Comparison of ENCODE assay signal across 24 cellular contexts in the genomic region with DNA sequence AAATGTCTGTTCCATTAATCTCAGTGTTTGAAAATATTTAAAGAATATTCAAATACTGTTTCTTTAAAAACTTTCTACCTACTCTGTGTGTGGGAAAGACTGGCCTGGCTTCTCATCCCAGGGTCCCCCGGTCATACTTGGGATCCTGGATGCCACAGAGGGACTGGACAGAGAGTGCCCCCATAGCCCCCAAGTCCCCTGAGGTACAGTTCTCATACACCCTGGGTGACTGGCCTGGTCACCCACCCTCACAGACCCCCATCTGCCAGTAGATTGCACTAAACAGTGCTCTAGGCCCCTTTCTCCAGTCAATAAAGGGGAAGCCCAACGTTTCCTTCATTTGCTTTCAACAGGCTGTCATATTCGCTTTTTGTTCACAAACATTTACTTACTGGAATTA. TPM values are rescaled to one million over a fixed set of nuclear protein-coding genes. Genes with fewer than 3 reads are reported as not detected.
DNase-seq lines count a peak whose midpoint lies in the region; ATAC-seq and TF ChIP-seq lines count a peak whose summit lies in the region.
"Had no signal": no experiment of that assay in that cellular context is flagged by ENCODE, and none has a peak within 500 bp of the region (broad histone marks: within the 10 kb centered on the region; RNA-seq: fewer than 3 reads in every experiment).

No MANE protein-coding gene starts in this region.

- BruUV-seq in A673 (replicated peaks; lab: Mats Ljungman, UMichigan), result no TSS peak

- no peaks in the 10 kb centered on the region for H3F3A ChIP-seq in GM23248 (ENCODE audit: insufficient read depth)

- no peak overlapping the region for H3K4me2 ChIP-seq in GM23248 (ENCODE audit: unreplicated experiment)

- H3K27ac ChIP-seq in CD4-positive, CD25-positive, alpha-beta regulatory T cell (ENCODE audit: insufficient read depth, low read length, poor library complexity, severe bottlenecking), result no peak overlapping the region
- H3K27ac ChIP-seq in A673 (ENCODE audit: low read depth, low read length, poor library complexity, severe bottlenecking) (no peak overlapping the region), GM23248 (no peak overlapping the region)
- H3K27ac ChIP-seq: C4-2B, foreskin keratinocyte, ovary, right lobe of liver, testis had no signal

- peak overlapping the region; percentile 68 for H3K27ac Mint-ChIP-seq in activated CD8-positive, alpha-beta memory T cell treated with anti-CD3 and anti-CD28 coated beads, Interleukin-2, amount 10 ng/mL, durations not matched to agents 7 days and 5 days
- H3K27ac Mint-ChIP-seq in CD4-positive, CD25-positive, alpha-beta regulatory T cell, result peak overlapping the region in 2 of 3 donors; percentile 36 to 49
- peak overlapping the region; percentile 92 for H3K27ac Mint-ChIP-seq in activated T-helper 17 cell treated with anti-CD3 and anti-CD28 coated beads, Interleukin-2, amount 50 U/mL, for 72 hours
- peak overlapping the region; percentile 93 to 99 for H3K27ac Mint-ChIP-seq in natural killer cell treated with Interleukin-12 subunit alpha and Interleukin-12 subunit beta and Interleukin-15 and Interleukin-18, amount 100 ng/mL, for 72 hours

- H4K20me1 ChIP-seq in GM23248 (ENCODE audit: insufficient read depth), result no peaks in the 10 kb centered on the region

- intact Hi-C loops in A673 (cut with micrococcal nuclease; ENCODE audit: unreplicated experiment), result no loop called here

- in situ Hi-C loops in GM23248 (cut with MboI), result no loop called here

- H3K9me2 ChIP-seq in GM23248 (ENCODE audit: insufficient read depth), result no peaks in the 10 kb centered on the region

- H3K4me3 Mint-ChIP-seq in activated CD8-positive, alpha-beta memory T cell treated with anti-CD3 and anti-CD28 coated beads, Interleukin-2, amount 10 ng/mL, durations not matched to agents 7 days and 5 days, result peak overlapping the region; percentile 51
- H3K4me3 Mint-ChIP-seq in CD4-positive, CD25-positive, alpha-beta regulatory T cell, result peak overlapping the region in 3 of 4 donors; percentile 54 to 80 (median 70)
- peak overlapping the region; percentile 82 for H3K4me3 Mint-ChIP-seq in activated T-helper 17 cell treated with anti-CD3 and anti-CD28 coated beads, Interleukin-2, amount 50 U/mL, for 72 hours
- H3K4me3 Mint-ChIP-seq in natural killer cell treated with Interleukin-12 subunit alpha and Interleukin-12 subunit beta and Interleukin-15 and Interleukin-18, amount 100 ng/mL, for 72 hours, result peak overlapping the region; percentile 91

- peaks cover 12% of the 10 kb centered on the region for H3K36me3 Mint-ChIP-seq in activated CD8-positive, alpha-beta memory T cell treated with anti-CD3 and anti-CD28 coated beads, Interleukin-2, amount 10 ng/mL, durations not matched to agents 7 days and 5 days
- H3K36me3 Mint-ChIP-seq in CD4-positive, CD25-positive, alpha-beta regulatory T cell, result no peaks in the 10 kb centered on the region
- peaks cover 83% of the 10 kb centered on the region for H3K36me3 Mint-ChIP-seq in activated T-helper 17 cell treated with anti-CD3 and anti-CD28 coated beads, Interleukin-2, amount 50 U/mL, for 72 hours (ENCODE audit: low read depth)
- H3K36me3 Mint-ChIP-seq in natural killer cell treated with Interleukin-12 subunit alpha and Interleukin-12 subunit beta and Interleukin-15 and Interleukin-18, amount 100 ng/mL, for 72 hours, result peaks cover 15% of the 10 kb centered on the region

- H3K36me3 ChIP-seq in CD4-positive, CD25-positive, alpha-beta regulatory T cell (ENCODE audit: control insufficient read depth, insufficient read depth, low read length), result no peaks in the 10 kb centered on the region
- H3K36me3 ChIP-seq in A673 (ENCODE audit: insufficient read depth, low read length, poor library complexity, severe bottlenecking) (no peaks in the 10 kb centered on the region), GM23248 (ENCODE audit: low read depth) (no peaks in the 10 kb centered on the region)
- H3K36me3 ChIP-seq: ovary, right lobe of liver had no signal

- no peak overlapping the region for H2AFZ ChIP-seq in GM23248

- no peaks in the 10 kb centered on the region for H3K9me3 ChIP-seq in CD4-positive, CD25-positive, alpha-beta regulatory T cell (ENCODE audit: control insufficient read depth in 2 of 2, low read length in 2 of 2)
- H3K9me3 ChIP-seq in A673 (ENCODE audit: low read depth, low read length, poor library complexity, severe bottlenecking) (no peaks in the 10 kb centered on the region), GM23248 (ENCODE audit: low read depth) (no peaks in the 10 kb centered on the region)
- H3K9me3 ChIP-seq: ovary, right lobe of liver, testis had no signal

- no peaks in the 10 kb centered on the region for H3K79me2 ChIP-seq in GM23248 (ENCODE audit: insufficient read depth)

- POLR2A ChIA-PET in A673 (lab: Charles Lee; ENCODE audit: low non-redundant PET), result no interaction called here

- no peak overlapping the region for H3K9ac ChIP-seq in GM23248

- peak overlapping the region; percentile 43 for H3K4me3 ChIP-seq in CD4-positive, CD25-positive, alpha-beta regulatory T cell (ENCODE audit: low read depth, low read length)
- H3K4me3 ChIP-seq in A673 (ENCODE audit: low read depth, low read length, poor library complexity, severe bottlenecking) (no peak overlapping the region), GM23248 (no peak overlapping the region)
- H3K4me3 ChIP-seq: ovary, right lobe of liver, testis had no signal

- no peak for ATAC-seq in activated CD8-positive, alpha-beta memory T cell treated with anti-CD3 and anti-CD28 coated beads, Interleukin-2, amount 10 ng/mL, durations not matched to agents 7 days and 5 days
- no peak for ATAC-seq in CD4-positive, CD25-positive, alpha-beta regulatory T cell (ENCODE audit: low read depth in 2 of 2)
- ATAC-seq in activated T-helper 17 cell treated with anti-CD3 and anti-CD28 coated beads, Interleukin-2, amount 50 U/mL, for 72 hours (replicated peaks), result no peak
- no peak for ATAC-seq in natural killer cell treated with Interleukin-12 subunit alpha and Interleukin-12 subunit beta and Interleukin-15 and Interleukin-18, amount 100 ng/mL, for 72 hours
- ATAC-seq: foreskin keratinocyte, right lobe of liver had no signal

- peaks cover 37% of the 10 kb centered on the region for H3K4me1 ChIP-seq in CD4-positive, CD25-positive, alpha-beta regulatory T cell (ENCODE audit: control insufficient read depth, insufficient read depth, low read length, poor library complexity, severe bottlenecking)
- H3K4me1 ChIP-seq in A673 (ENCODE audit: insufficient read depth, low read length, poor library complexity, severe bottlenecking), result no peaks in the 10 kb centered on the region
- H3K4me1 ChIP-seq in GM23248 (ENCODE audit: insufficient read depth), result no peaks in the 10 kb centered on the region
- H3K4me1 ChIP-seq: foreskin keratinocyte, testis had no signal

- H3K27me3 Mint-ChIP-seq in activated CD8-positive, alpha-beta memory T cell treated with anti-CD3 and anti-CD28 coated beads, Interleukin-2, amount 10 ng/mL, durations not matched to agents 7 days and 5 days, result no peaks in the 10 kb centered on the region
- no peaks in the 10 kb centered on the region for H3K27me3 Mint-ChIP-seq in CD4-positive, CD25-positive, alpha-beta regulatory T cell
- H3K27me3 Mint-ChIP-seq in activated T-helper 17 cell treated with anti-CD3 and anti-CD28 coated beads, Interleukin-2, amount 50 U/mL, for 72 hours, result no peaks in the 10 kb centered on the region
- no peaks in the 10 kb centered on the region for H3K27me3 Mint-ChIP-seq in natural killer cell treated with Interleukin-12 subunit alpha and Interleukin-12 subunit beta and Interleukin-15 and Interleukin-18, amount 100 ng/mL, for 72 hours

- TF ChIP-seq CTCF in A673 (conservative IDR thresholded peaks at IDR 0.05; ENCODE audit: low read depth, low read length), result no peak

- WGBS in GM23248 (ENCODE audit: low coverage in 1 of 2, low lambda C conversion rate in 2 of 2, missing lambda C conversion rate in 2 of 2), 2 experiments, result 95 to 97% methylated on average over 3 of the region's 3 CpGs

- DNase-seq in activated CD8-positive, alpha-beta memory T cell treated with anti-CD3 and anti-CD28 coated beads, Interleukin-2, amount 10 ng/mL, durations not matched to agents 7 days and 5 days, result no peak
- DNase-seq in activated CD8-positive, alpha-beta memory T cell treated with anti-CD3 and anti-CD28 coated beads, Interleukin-2, amount 50 U/mL, for 4 hours, result no peak
- DNase-seq in CD4-positive, CD25-positive, alpha-beta regulatory T cell, result no peak
- no peak for DNase-seq in natural killer cell treated with Interleukin-12 subunit alpha and Interleukin-12 subunit beta and Interleukin-15 and Interleukin-18, amount 100 ng/mL, for 72 hours (ENCODE audit: low spot score)
- no peak for DNase-seq in A673 (ENCODE audit: low spot score)
- DNase-seq in midbrain (lab: John Stamatoyannopoulos, UW), result no peak
- no peak for DNase-seq in GM23248
- DNase-seq: activated gamma-delta T cell treated with Interleukin-2 at 50 U/mL for 16 hours, anterior cingulate cortex, caudate nucleus, DMS153, erythroblast, foreskin keratinocyte, KBM-7, mammary epithelial cell, NCI-H187, NCI-H345, ovary, right lobe of liver, SHP77, testis had no signal

- H3K27me3 ChIP-seq in CD4-positive, CD25-positive, alpha-beta regulatory T cell (ENCODE audit: control insufficient read depth, insufficient read depth, low read length), result no peaks in the 10 kb centered on the region
- H3K27me3 ChIP-seq in A673 (replicated peaks; ENCODE audit: insufficient read depth, low read depth, low read length, poor library complexity) (peaks cover 49% of the 10 kb centered on the region), GM23248 (replicated peaks; ENCODE audit: insufficient read depth) (peaks cover 4% of the 10 kb centered on the region; the same call in 1 of the 2 replicates)
- H3K27me3 ChIP-seq: ovary, right lobe of liver, testis had no signal

- CTCF ChIA-PET in activated CD8-positive, alpha-beta memory T cell treated with anti-CD3 and anti-CD28 coated beads, Interleukin-2, amount 10 ng/mL, durations not matched to agents 7 days and 5 days (lab: Charles Lee), result no interaction called here
- CTCF ChIA-PET in A673 (lab: Charles Lee), result no interaction called here

- peaks cover 88% of the 10 kb centered on the region for H3K4me1 Mint-ChIP-seq in activated CD8-positive, alpha-beta memory T cell treated with anti-CD3 and anti-CD28 coated beads, Interleukin-2, amount 10 ng/mL, durations not matched to agents 7 days and 5 days
- peaks cover 15 to 63% (median 38%) of the 10 kb centered on the region in 4 donors for H3K4me1 Mint-ChIP-seq in CD4-positive, CD25-positive, alpha-beta regulatory T cell
- H3K4me1 Mint-ChIP-seq in activated T-helper 17 cell treated with anti-CD3 and anti-CD28 coated beads, Interleukin-2, amount 50 U/mL, for 72 hours, result peaks cover 23% of the 10 kb centered on the region
- H3K4me1 Mint-ChIP-seq in natural killer cell treated with Interleukin-12 subunit alpha and Interleukin-12 subunit beta and Interleukin-15 and Interleukin-18, amount 100 ng/mL, for 72 hours (ENCODE audit: low read depth in 2 of 2), result peaks cover 73 to 91% of the 10 kb centered on the region in 2 donors

- H3K9me3 Mint-ChIP-seq in activated CD8-positive, alpha-beta memory T cell treated with anti-CD3 and anti-CD28 coated beads, Interleukin-2, amount 10 ng/mL, durations not matched to agents 7 days and 5 days (ENCODE audit: low read depth), result no peaks in the 10 kb centered on the region
- no peaks in the 10 kb centered on the region for H3K9me3 Mint-ChIP-seq in CD4-positive, CD25-positive, alpha-beta regulatory T cell
- no peaks in the 10 kb centered on the region for H3K9me3 Mint-ChIP-seq in activated T-helper 17 cell treated with anti-CD3 and anti-CD28 coated beads, Interleukin-2, amount 50 U/mL, for 72 hours
- no peaks in the 10 kb centered on the region for H3K9me3 Mint-ChIP-seq in natural killer cell treated with Interleukin-12 subunit alpha and Interleukin-12 subunit beta and Interleukin-15 and Interleukin-18, amount 100 ng/mL, for 72 hours

RNA-seq across cellular contexts. Expression of gene TMEM273, which starts 3.0 kb away (rescaled TPM):
- 10 to 100 TPM; 44.9 to 72.0 TPM for total RNA-seq in activated CD8-positive, alpha-beta memory T cell treated with anti-CD3 and anti-CD28 coated beads, Interleukin-2, amount 10 ng/mL, durations not matched to agents 7 days and 5 days
- total RNA-seq in CD4-positive, CD25-positive, alpha-beta regulatory T cell, result 7.9 TPM
- polyA plus RNA-seq in CD4-positive, CD25-positive, alpha-beta regulatory T cell, result 10 to 100 TPM; 16.4 to 46.2 (median 35.8) TPM
- 100 to 1,000 TPM in 1 of 2 donors, 10 to 100 TPM in 1; 92.2 to 262 TPM for total RNA-seq in activated T-helper 17 cell treated with anti-CD3 and anti-CD28 coated beads, Interleukin-2, amount 50 U/mL, for 72 hours
- total RNA-seq in natural killer cell treated with Interleukin-12 subunit alpha and Interleukin-12 subunit beta and Interleukin-15 and Interleukin-18, amount 100 ng/mL, for 72 hours, result 10 to 100 TPM; 13.2 to 86.0 TPM
- not detected in 2 replicates for total RNA-seq in A673 (2021)
- total RNA-seq in GM23248 (2014; rRNA removed; shearing (Covaris generic)), result not detected in 2 replicates
- not detected in 2 replicates for polyA plus RNA-seq in GM23248 (2016; fragmentation: Nextera tagmentation; extraction: Ambion mirVana)
- total RNA-seq: foreskin keratinocyte, mammary epithelial cell had no signal
- polyA plus RNA-seq: foreskin keratinocyte, keratinocyte, mammary epithelial cell had no signal

RNA-seq across cellular contexts. Expression of gene FAM170B, which starts 51.4 kb away (rescaled TPM):
- not detected for total RNA-seq in activated CD8-positive, alpha-beta memory T cell treated with anti-CD3 and anti-CD28 coated beads, Interleukin-2, amount 10 ng/mL, durations not matched to agents 7 days and 5 days
- not detected for total RNA-seq in CD4-positive, CD25-positive, alpha-beta regulatory T cell
- not detected for polyA plus RNA-seq in CD4-positive, CD25-positive, alpha-beta regulatory T cell
- not detected for total RNA-seq in activated T-helper 17 cell treated with anti-CD3 and anti-CD28 coated beads, Interleukin-2, amount 50 U/mL, for 72 hours
- total RNA-seq in natural killer cell treated with Interleukin-12 subunit alpha and Interleukin-12 subunit beta and Interleukin-15 and Interleukin-18, amount 100 ng/mL, for 72 hours, result under 1 TPM in 1 of 2 donors, not detected in 1; 0.31 TPM
- total RNA-seq in A673 (2021), result not detected in 2 replicates
- total RNA-seq in GM23248 (2014; rRNA removed; shearing (Covaris generic)), result not detected in 2 replicates
- not detected in 2 replicates for polyA plus RNA-seq in GM23248 (2016; fragmentation: Nextera tagmentation; extraction: Ambion mirVana)
- total RNA-seq: foreskin keratinocyte, mammary epithelial cell, ovary, right lobe of liver had no signal
- polyA plus RNA-seq: foreskin keratinocyte, keratinocyte, mammary epithelial cell, ovary had no signal

Comparison
In these comparisons a context has a peak if more than half of its experiments do, and no peak if none do; other contexts are left out.
1. H3K27ac Mint-ChIP-seq: peak in every context shown above with its lines; median percentile 96 in natural killer cell treated with Interleukin-12 subunit alpha and Interleukin-12 subunit beta and Interleukin-15 and Interleukin-18, amount 100 ng/mL, for 72 hours; 92 in activated T-helper 17 cell treated with anti-CD3 and anti-CD28 coated beads, Interleukin-2, amount 50 U/mL, for 72 hours; 68 in activated CD8-positive, alpha-beta memory T cell treated with anti-CD3 and anti-CD28 coated beads, Interleukin-2, amount 10 ng/mL, durations not matched to agents 7 days and 5 days; 42 in CD4-positive, CD25-positive, alpha-beta regulatory T cell.